In genomic region chr5:126562823-126563222, GRCh38 we compare ENCODE assay signal across 11 cellular contexts.
DNase-seq lines count a peak whose midpoint lies in the region; ATAC-seq and TF ChIP-seq lines count a peak whose summit lies in the region.
"Had no signal": no experiment of that assay in that cellular context is flagged by ENCODE, and none has a peak within 500 bp of the region (broad histone marks: within the 10 kb centered on the region; RNA-seq: fewer than 3 reads in every experiment).

No MANE protein-coding gene starts in this region.

- TF ChIP-seq POLR2A in GM18505 (IDR thresholded peaks at IDR 0.05; ENCODE audit: borderline replicate concordance, extremely low read depth, insufficient read depth, insufficient read length) = no peak
- TF ChIP-seq POLR2A in erythroblast (IDR thresholded peaks at IDR 0.05; ENCODE audit: low read length) = no peak

- no peak for DNase-seq in activated CD8-positive, alpha-beta memory T cell treated with anti-CD3 and anti-CD28 coated beads, Interleukin-2, amount 50 U/mL, for 48 hours
- DNase-seq in stimulated activated CD4-positive, alpha-beta T cell treated with anti-CD3 and anti-CD28 coated beads, Interleukin-12 subunit alpha, Interleukin-12 subunit beta, amount 100 ng/mL, for 4 hours = no peak
- DNase-seq in DMS53 (lab: John Stamatoyannopoulos, UW) = no peak
- DNase-seq in erythroblast (lab: John Stamatoyannopoulos, UW) = no peak
- DNase-seq: foreskin fibroblast, NCI-H1417, transverse colon had no signal

- ATAC-seq in GM18505 (IDR thresholded peaks at IDR 0.05; ENCODE audit: unreplicated experiment) (peak; percentile 84), GM19463 (IDR thresholded peaks at IDR 0.05; ENCODE audit: unreplicated experiment) (peak; percentile 97), HG02852 (IDR thresholded peaks at IDR 0.05; ENCODE audit: unreplicated experiment) (peak; percentile 97), HG03442 (IDR thresholded peaks at IDR 0.05; ENCODE audit: unreplicated experiment) (peak; percentile 96)
